Comparison of ENCODE assay signal across 18 cellular contexts in the genomic region with DNA sequence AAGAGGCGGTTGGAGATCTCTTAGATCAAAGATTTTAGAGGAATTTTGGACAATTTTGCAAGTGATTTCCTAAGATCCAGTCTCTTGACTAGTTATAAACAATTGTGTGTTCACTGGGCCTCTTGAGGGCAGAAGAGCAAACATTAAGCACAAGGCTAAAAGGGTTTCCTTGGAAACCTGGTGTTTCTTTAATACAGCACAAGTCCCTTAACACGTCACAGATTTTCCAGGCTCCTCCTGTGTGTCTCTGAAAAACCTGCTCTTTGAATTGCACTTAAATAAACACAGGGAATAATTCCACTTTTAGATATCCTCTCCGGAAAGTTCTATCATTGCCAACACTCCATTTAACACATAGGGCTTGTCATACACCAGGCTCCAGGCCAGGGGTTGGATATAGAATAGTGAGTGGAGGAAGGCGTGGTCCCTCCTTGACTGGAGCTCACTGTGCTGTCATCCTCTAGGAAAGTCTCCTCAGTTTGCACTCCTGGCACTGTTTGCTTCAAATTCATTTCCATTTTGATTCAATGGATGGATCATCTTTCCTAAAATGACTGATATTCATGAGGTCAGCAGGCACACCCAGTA.
A peak's percentile ranks its signal among the peaks of the same experiment; 100 is the strongest.
DNase-seq lines count a peak whose midpoint lies in the region; ATAC-seq and TF ChIP-seq lines count a peak whose summit lies in the region.
"Had no signal": no experiment of that assay in that cellular context is flagged by ENCODE, and none has a peak within 500 bp of the region (broad histone marks: within the 10 kb centered on the region; RNA-seq: fewer than 3 reads in every experiment).

No MANE protein-coding gene starts in this region.

- intact Hi-C loops in mucosa of descending colon (cut with DNase I, micrococcal nuclease), result no loop called here

- no peaks in the 10 kb centered on the region for H3K36me3 Mint-ChIP-seq in neural progenitor cell
- H3K36me3 Mint-ChIP-seq: activated CD8-positive, alpha-beta memory T cell treated with anti-CD3 and anti-CD28 coated beads, Interleukin-2, amount 10 ng/mL, durations not matched to agents 7 days and 5 days had no signal

- peak overlapping the region; percentile 38 for H3K27ac Mint-ChIP-seq in neural progenitor cell
- H3K27ac Mint-ChIP-seq: activated CD8-positive, alpha-beta memory T cell treated with anti-CD3 and anti-CD28 coated beads, Interleukin-2, amount 10 ng/mL, durations not matched to agents 7 days and 5 days had no signal

- no peaks in the 10 kb centered on the region for H3F3A ChIP-seq in neural progenitor cell (ENCODE audit: low read depth)

- no peaks in the 10 kb centered on the region for H3K27me3 ChIP-seq in endocrine pancreas (ENCODE audit: control insufficient read depth, insufficient read depth, low read length)
- H3K27me3 ChIP-seq in neural progenitor cell, result no peaks in the 10 kb centered on the region
- H3K27me3 ChIP-seq: neutrophil had no signal

- H3K36me3 ChIP-seq in endocrine pancreas (ENCODE audit: control insufficient read depth, insufficient read depth, low read length) (no peaks in the 10 kb centered on the region), neural progenitor cell (no peaks in the 10 kb centered on the region), mucosa of descending colon (ENCODE audit: low read depth) (no peaks in the 10 kb centered on the region)
- H3K36me3 ChIP-seq: neutrophil had no signal

- no peak overlapping the region for H3K27ac ChIP-seq in neural progenitor cell
- H3K27ac ChIP-seq: 22Rv1, neutrophil had no signal

- H3K4me1 ChIP-seq in endocrine pancreas (ENCODE audit: control insufficient read depth, insufficient read depth, low read length) (peaks cover 19% of the 10 kb centered on the region), neural progenitor cell (no peaks in the 10 kb centered on the region), mucosa of descending colon (ENCODE audit: low read depth) (no peaks in the 10 kb centered on the region)

- H3K9ac ChIP-seq in endocrine pancreas (ENCODE audit: control insufficient read depth, insufficient read depth, low read length), result no peak overlapping the region
- no peak overlapping the region for H3K9ac ChIP-seq in neural progenitor cell

- H3K9me3 Mint-ChIP-seq in neural progenitor cell, result peaks cover 5% of the 10 kb centered on the region

- DNase-seq in NCI-H1105 treated with DMSO at 0.1 percent for 48 hours (lab: John Stamatoyannopoulos, UW), result peak; percentile 16
- no peak for DNase-seq in NCI-H1105 (lab: John Stamatoyannopoulos, UW)
- peak; percentile 53 for DNase-seq in NCI-H2227 (lab: John Stamatoyannopoulos, UW; ENCODE audit: unreplicated experiment)
- no peak for DNase-seq in neural progenitor cell (ENCODE audit: low spot score)
- no peak for DNase-seq in mucosa of descending colon
- no peak for DNase-seq in NCI-H82 (lab: John Stamatoyannopoulos, UW)
- DNase-seq: activated CD8-positive, alpha-beta memory T cell treated with anti-CD3 and anti-CD28 coated beads, Interleukin-2, amount 10 ng/mL, durations not matched to agents 7 days and 5 days; activated naive CD4-positive, alpha-beta T cell treated with anti-CD3 and anti-CD28 coated beads, Interleukin-2, amount 50 U/mL, for 16 hours; C1 segment of cervical spinal cord; EL; OCI-M1; stimulated activated naive CD8-positive, alpha-beta T cell treated with anti-CD3 and anti-CD28 coated beads, Interleukin-15, Interleukin-2, amounts not matched to agents 100 U/mL and 50 U/mL, for 24 hours had no signal

- H3K9me3 ChIP-seq in endocrine pancreas (ENCODE audit: control insufficient read depth, low read length) (no peaks in the 10 kb centered on the region), neural progenitor cell (ENCODE audit: low read depth) (no peaks in the 10 kb centered on the region), mucosa of descending colon (peaks cover 10% of the 10 kb centered on the region)
- H3K9me3 ChIP-seq: neutrophil had no signal

- H2AFZ ChIP-seq in neural progenitor cell (replicated peaks), result peak overlapping the region; percentile 6

- H3K4me3 ChIP-seq in endocrine pancreas (ENCODE audit: control insufficient read depth, insufficient read depth, low read length), result peak overlapping the region; percentile 38
- H3K4me3 ChIP-seq in neural progenitor cell, result no peak overlapping the region
- no peak overlapping the region for H3K4me3 ChIP-seq in mucosa of descending colon
- H3K4me3 ChIP-seq: GM12878, smooth muscle cell had no signal

- ATAC-seq in activated CD4-positive, CD25-positive, alpha-beta regulatory T cell treated with anti-CD3 and anti-CD28 coated beads, Interleukin-2, amount 50 U/mL, for 24 hours, result no peak
- ATAC-seq in mucosa of descending colon, result no peak
- ATAC-seq: activated CD8-positive, alpha-beta memory T cell treated with anti-CD3 and anti-CD28 coated beads, Interleukin-2, amount 10 ng/mL, durations not matched to agents 7 days and 5 days; GM12878; stimulated activated naive CD8-positive, alpha-beta T cell treated with anti-CD3 and anti-CD28 coated beads, Interleukin-15, Interleukin-2, amounts not matched to agents 100 U/mL and 50 U/mL, for 24 hours had no signal

- no peaks in the 10 kb centered on the region for H4K20me1 ChIP-seq in neural progenitor cell (ENCODE audit: low read depth)

- H3K27me3 Mint-ChIP-seq in neural progenitor cell (ENCODE audit: insufficient read depth, low read depth), result no peaks in the 10 kb centered on the region
- H3K27me3 Mint-ChIP-seq: activated CD8-positive, alpha-beta memory T cell treated with anti-CD3 and anti-CD28 coated beads, Interleukin-2, amount 10 ng/mL, durations not matched to agents 7 days and 5 days had no signal

- no peak overlapping the region for H3K4me2 ChIP-seq in neural progenitor cell
- H3K4me2 ChIP-seq: smooth muscle cell had no signal

- H3K4me1 Mint-ChIP-seq in neural progenitor cell, result peaks cover 9% of the 10 kb centered on the region
- H3K4me1 Mint-ChIP-seq: activated CD8-positive, alpha-beta memory T cell treated with anti-CD3 and anti-CD28 coated beads, Interleukin-2, amount 10 ng/mL, durations not matched to agents 7 days and 5 days had no signal

- no peaks in the 10 kb centered on the region for H3K79me2 ChIP-seq in neural progenitor cell (ENCODE audit: low read depth)

- TF ChIP-seq CTCF in neural progenitor cell (IDR thresholded peaks at IDR 0.05) (no peak), mucosa of descending colon (IDR thresholded peaks at IDR 0.05) (no peak)

- H3K4me3 Mint-ChIP-seq in neural progenitor cell, result no peak overlapping the region
- H3K4me3 Mint-ChIP-seq: activated CD8-positive, alpha-beta memory T cell treated with anti-CD3 and anti-CD28 coated beads, Interleukin-2, amount 10 ng/mL, durations not matched to agents 7 days and 5 days had no signal

Comparison
In these comparisons a context has a peak if more than half of its experiments do, and no peak if none do; other contexts are left out.
1. DNase-seq: peak in NCI-H1105 treated with DMSO at 0.1 percent for 48 hours (single experiment) and NCI-H2227 (single experiment); none in NCI-H1105 (single experiment), neural progenitor cell (single experiment), mucosa of descending colon (0 of 3) and NCI-H82 (single experiment).